Comparison of ENCODE assay signal across 16 cellular contexts in the genomic region with DNA sequence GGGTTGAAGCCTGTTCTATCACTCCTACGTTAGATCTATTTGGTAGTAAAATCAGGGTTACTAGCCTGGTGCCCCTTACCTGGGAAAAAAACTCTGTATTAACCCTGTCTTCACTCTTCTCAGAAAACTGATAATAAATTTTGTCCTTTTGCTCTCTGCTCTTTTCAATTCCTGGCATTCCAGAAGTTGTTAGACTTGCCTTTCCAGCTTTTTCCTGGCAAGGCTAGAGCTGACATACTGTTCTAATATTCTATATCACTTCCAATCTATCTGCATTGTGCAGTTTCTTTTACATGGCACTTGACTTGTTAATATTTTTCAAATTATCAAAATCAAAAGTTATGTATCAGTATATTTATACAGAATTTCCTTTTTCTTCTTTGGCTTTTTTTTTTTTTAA.
A peak's percentile ranks its signal among the peaks of the same experiment; 100 is the strongest.
DNase-seq lines count a peak whose midpoint lies in the region; ATAC-seq, FAIRE-seq and TF ChIP-seq lines count a peak whose summit lies in the region.
"Had no signal": no experiment of that assay in that cellular context is flagged by ENCODE, and none has a peak within 500 bp of the region (broad histone marks: within the 10 kb centered on the region; RNA-seq: fewer than 3 reads in every experiment).

No MANE protein-coding gene starts in this region.

- TF ChIP-seq CTCF in Calu3 (IDR thresholded peaks at IDR 0.05; ENCODE audit: unreplicated experiment) = no peak
- TF ChIP-seq CTCF in pancreas (IDR thresholded peaks at IDR 0.05) = no peak

- 24 to 31% methylated on average over 1 of the region's 1 CpG for WGBS in pancreas, 2 donors

- H3K9me3 ChIP-seq in adipocyte (ENCODE audit: control insufficient read depth, low read length) (no peaks in the 10 kb centered on the region), pancreas (no peaks in the 10 kb centered on the region)
- H3K9me3 ChIP-seq: Caco-2 had no signal

- intact Hi-C loops in Calu3 (cut with micrococcal nuclease; ENCODE audit: unreplicated experiment) = no loop called here
- intact Hi-C loops in pancreas (cut with DNase I) = no loop called here

- H3K27me3 ChIP-seq in adipocyte (replicated peaks; ENCODE audit: control insufficient read depth, insufficient read depth, low read length) (no peaks in the 10 kb centered on the region), pancreas (no peaks in the 10 kb centered on the region)

- peak overlapping the region; percentile 22 for H3K27ac Mint-ChIP-seq in Calu3 (ENCODE audit: unreplicated experiment)
- H3K27ac Mint-ChIP-seq: CD14-positive monocyte; CD8-positive, alpha-beta memory T cell; GM23338; IgD-negative memory B cell had no signal

- no peaks in the 10 kb centered on the region for H3K9me3 Mint-ChIP-seq in Calu3 (ENCODE audit: low read depth, unreplicated experiment)
- H3K9me3 Mint-ChIP-seq in activated T-cell treated with anti-CD3 and anti-CD28 coated beads, Interleukin-2, amount 50 U/mL, for 4 hours = peaks cover 4% of the 10 kb centered on the region
- H3K9me3 Mint-ChIP-seq: GM23338 had no signal

- H3K36me3 ChIP-seq in adipocyte (ENCODE audit: control insufficient read depth, insufficient read depth, low read length, severe bottlenecking) (no peaks in the 10 kb centered on the region), pancreas (no peaks in the 10 kb centered on the region)

- no peak overlapping the region for H3K4me3 Mint-ChIP-seq in Calu3 (ENCODE audit: low read depth, unreplicated experiment)
- no peak overlapping the region for H3K4me3 Mint-ChIP-seq in activated T-cell treated with anti-CD3 and anti-CD28 coated beads, Interleukin-2, amount 50 U/mL, for 4 hours
- H3K4me3 Mint-ChIP-seq: CD14-positive monocyte; CD8-positive, alpha-beta memory T cell; GM23338; IgD-negative memory B cell had no signal

- H3K36me3 Mint-ChIP-seq in Calu3 (ENCODE audit: insufficient read depth, unreplicated experiment) = no peaks in the 10 kb centered on the region
- H3K36me3 Mint-ChIP-seq in activated T-cell treated with anti-CD3 and anti-CD28 coated beads, Interleukin-2, amount 50 U/mL, for 4 hours (ENCODE audit: insufficient read depth) = no peaks in the 10 kb centered on the region
- H3K36me3 Mint-ChIP-seq: CD14-positive monocyte; CD8-positive, alpha-beta memory T cell; IgD-negative memory B cell had no signal

- no peak overlapping the region for H3K9ac ChIP-seq in adipocyte (ENCODE audit: low read length)

- H3K27me3 Mint-ChIP-seq in Calu3 (ENCODE audit: unreplicated experiment) = no peaks in the 10 kb centered on the region
- no peaks in the 10 kb centered on the region for H3K27me3 Mint-ChIP-seq in activated T-cell treated with anti-CD3 and anti-CD28 coated beads, Interleukin-2, amount 50 U/mL, for 4 hours (ENCODE audit: low read depth)
- H3K27me3 Mint-ChIP-seq: CD8-positive, alpha-beta memory T cell; IgD-negative memory B cell had no signal

- no peak for FAIRE-seq in pancreas (lab: Jason Lieb, UNC)

- H3K4me1 Mint-ChIP-seq in Calu3 (ENCODE audit: low read depth, unreplicated experiment) = peaks cover 18% of the 10 kb centered on the region
- H3K4me1 Mint-ChIP-seq in activated T-cell treated with anti-CD3 and anti-CD28 coated beads, Interleukin-2, amount 50 U/mL, for 4 hours (ENCODE audit: low read depth) = no peaks in the 10 kb centered on the region
- H3K4me1 Mint-ChIP-seq: CD14-positive monocyte; CD8-positive, alpha-beta memory T cell; GM23338; IgD-negative memory B cell had no signal

- H3K4me1 ChIP-seq in adipocyte (ENCODE audit: control insufficient read depth, insufficient read depth, low read length) = no peaks in the 10 kb centered on the region
- peaks cover 0 to 22% (median 17%) of the 10 kb centered on the region in 3 donors for H3K4me1 ChIP-seq in pancreas

- ATAC-seq in pancreas (peak in 3 of 4 donors; percentile 34 to 63 (median 37)), HG03039 (IDR thresholded peaks at IDR 0.05; ENCODE audit: unreplicated experiment) (no peak)
- no peak for ATAC-seq in activated T-cell treated with anti-CD3 and anti-CD28 coated beads, Interleukin-2, amount 50 U/mL, for 4 hours
- ATAC-seq: GM23338 had no signal

- no peak overlapping the region for H3K27ac ChIP-seq in pancreas
- H3K27ac ChIP-seq: 22Rv1 had no signal

- DNase-seq in Calu3 = peak; percentile 27
- peak; percentile 90 to 94 for DNase-seq in NCI-H526 (lab: John Stamatoyannopoulos, UW)
- peak; percentile 8 for DNase-seq in adipocyte (ENCODE audit: low read depth)
- DNase-seq in pancreas = peak in 1 of 6 donors; percentile 17
- no peak for DNase-seq in islet precursor cell
- no peak for DNase-seq in activated T-cell treated with anti-CD3 and anti-CD28 coated beads, Interleukin-2, amount 50 U/mL, for 4 hours
- no peak for DNase-seq in putamen (ENCODE audit: low spot score)
- DNase-seq: CD8-positive, alpha-beta memory T cell; DMS53; H7 had no signal

- BruUV-seq in Calu3 (replicated peaks; lab: Mats Ljungman, UMichigan) = no TSS peak

- CTCF ChIA-PET in Calu3 (lab: Charles Lee) = no interaction called here

- H3K4me3 ChIP-seq in adipocyte (ENCODE audit: low read length) (no peak overlapping the region), pancreas (no peak overlapping the region)
- H3K4me3 ChIP-seq: GM23338 had no signal

Comparison
In these comparisons a context has a peak if more than half of its experiments do, and no peak if none do; other contexts are left out.
1. DNase-seq: peak in Calu3 (single experiment), NCI-H526 (2 of 2) and adipocyte (single experiment); none in islet precursor cell (single experiment), activated T-cell treated with anti-CD3 and anti-CD28 coated beads, Interleukin-2, amount 50 U/mL, for 4 hours (single experiment) and putamen (single experiment).
2. ATAC-seq: peak in pancreas (3 of 4); none in HG03039 (single experiment) and activated T-cell treated with anti-CD3 and anti-CD28 coated beads, Interleukin-2, amount 50 U/mL, for 4 hours (0 of 2).